Comparison of ENCODE assay signal across 7 cellular contexts in genomic region chr10:6164271-6165095, GRCh38. TPM values are rescaled to one million over a fixed set of nuclear protein-coding genes. Genes with fewer than 3 reads are reported as not detected.
A peak's percentile ranks its signal among the peaks of the same experiment; 100 is the strongest.
DNase-seq lines count a peak whose midpoint lies in the region; ATAC-seq lines count a peak whose summit lies in the region.

No MANE protein-coding gene starts in this region.

- H3K27ac ChIP-seq in right cardiac atrium (ENCODE audit: low read length) = peak overlapping the region; percentile 50

- H3K27ac Mint-ChIP-seq in activated CD4-positive, alpha-beta memory T cell treated with anti-CD3 and anti-CD28 coated beads, Interleukin-2, amount 10 ng/mL, durations not matched to agents 7 days and 5 days = peak overlapping the region; percentile 93
- peak overlapping the region; percentile 93 for H3K27ac Mint-ChIP-seq in stimulated activated naive B cell treated with anti-CD40 and anti-IgM and Interleukin-4, amounts not matched to agents 10 μg/mL and 1 μg/mL and 100 μg/mL, for 72 hours

- H3K27me3 Mint-ChIP-seq in activated CD4-positive, alpha-beta memory T cell treated with anti-CD3 and anti-CD28 coated beads, Interleukin-2, amount 10 ng/mL, durations not matched to agents 7 days and 5 days = no peaks in the 10 kb centered on the region
- H3K27me3 Mint-ChIP-seq in stimulated activated naive B cell treated with anti-CD40 and anti-IgM and Interleukin-4, amounts not matched to agents 10 μg/mL and 1 μg/mL and 100 μg/mL, for 72 hours = no peaks in the 10 kb centered on the region

- no peaks in the 10 kb centered on the region for H3K9me3 Mint-ChIP-seq in activated CD4-positive, alpha-beta memory T cell treated with anti-CD3 and anti-CD28 coated beads, Interleukin-2, amount 10 ng/mL, durations not matched to agents 7 days and 5 days
- H3K9me3 Mint-ChIP-seq in stimulated activated naive B cell treated with anti-CD40 and anti-IgM and Interleukin-4, amounts not matched to agents 10 μg/mL and 1 μg/mL and 100 μg/mL, for 72 hours = no peaks in the 10 kb centered on the region

- ATAC-seq in HG02981 (IDR thresholded peaks at IDR 0.05; ENCODE audit: unreplicated experiment) (peak; percentile 6), right cardiac atrium (no peak)
- peak in 1 of 2 donors; percentile 26 for ATAC-seq in stimulated activated naive B cell treated with anti-CD40 and anti-IgM and Interleukin-4, amounts not matched to agents 10 μg/mL and 1 μg/mL and 100 μg/mL, for 72 hours (replicated peaks)

- H3K4me1 Mint-ChIP-seq in activated CD4-positive, alpha-beta memory T cell treated with anti-CD3 and anti-CD28 coated beads, Interleukin-2, amount 10 ng/mL, durations not matched to agents 7 days and 5 days = peaks cover 55% of the 10 kb centered on the region
- peaks cover 23 to 55% of the 10 kb centered on the region in 2 donors for H3K4me1 Mint-ChIP-seq in stimulated activated naive B cell treated with anti-CD40 and anti-IgM and Interleukin-4, amounts not matched to agents 10 μg/mL and 1 μg/mL and 100 μg/mL, for 72 hours

- peaks cover 12% of the 10 kb centered on the region for H3K4me1 ChIP-seq in right cardiac atrium (ENCODE audit: control insufficient read depth, insufficient read depth, low read length)

- DNase-seq in activated CD4-positive, alpha-beta memory T cell treated with anti-CD3 and anti-CD28 coated beads, Interleukin-2, amount 10 ng/mL, durations not matched to agents 7 days and 5 days = no peak
- DNase-seq in right cardiac atrium (no peak), NCI-H1417 treated with DMSO at 0.1 percent for 48 hours (lab: John Stamatoyannopoulos, UW) (no peak), COR-L47 (lab: John Stamatoyannopoulos, UW) (no peak), glomerular visceral epithelial cell (ENCODE audit: extremely low spot score) (no peak)
- no peak for DNase-seq in stimulated activated naive B cell treated with anti-CD40 and anti-IgM and Interleukin-4, amounts not matched to agents 10 μg/mL and 1 μg/mL and 100 μg/mL, for 72 hours

- H3K36me3 Mint-ChIP-seq in activated CD4-positive, alpha-beta memory T cell treated with anti-CD3 and anti-CD28 coated beads, Interleukin-2, amount 10 ng/mL, durations not matched to agents 7 days and 5 days (ENCODE audit: low read depth) = peaks cover 16% of the 10 kb centered on the region
- peaks cover 11 to 32% of the 10 kb centered on the region in 2 donors for H3K36me3 Mint-ChIP-seq in stimulated activated naive B cell treated with anti-CD40 and anti-IgM and Interleukin-4, amounts not matched to agents 10 μg/mL and 1 μg/mL and 100 μg/mL, for 72 hours

- peak overlapping the region; percentile 55 for H3K4me3 ChIP-seq in right cardiac atrium (ENCODE audit: low read length)

- peak overlapping the region; percentile 87 for H3K4me3 Mint-ChIP-seq in activated CD4-positive, alpha-beta memory T cell treated with anti-CD3 and anti-CD28 coated beads, Interleukin-2, amount 10 ng/mL, durations not matched to agents 7 days and 5 days
- peak overlapping the region; percentile 90 to 99 for H3K4me3 Mint-ChIP-seq in stimulated activated naive B cell treated with anti-CD40 and anti-IgM and Interleukin-4, amounts not matched to agents 10 μg/mL and 1 μg/mL and 100 μg/mL, for 72 hours

- CTCF ChIA-PET in activated CD4-positive, alpha-beta memory T cell treated with anti-CD3 and anti-CD28 coated beads, Interleukin-2, amount 10 ng/mL, durations not matched to agents 7 days and 5 days (lab: Charles Lee) = interaction anchor here (0.9 to 3.3 kb wide), 10 partner anchors 8 to 242 kb away, joined by 3 to 29 read pairs (median 7); partner anchors contain the start of gene PFKFB3

- 16% methylated on average over 16 of the region's 16 CpGs for WGBS in right cardiac atrium

- H3K27me3 ChIP-seq in right cardiac atrium (ENCODE audit: control insufficient read depth, insufficient read depth) = no peaks in the 10 kb centered on the region

- H3K9me3 ChIP-seq in right cardiac atrium (ENCODE audit: control insufficient read depth, low read length) = no peaks in the 10 kb centered on the region

- intact Hi-C loops in right cardiac atrium (cut with DNase I) = loop anchor here in 1 of 4 donors (5.0 kb wide), 1 partner anchor 38 kb away; the partner anchor contains the start of gene PFKFB3

- POLR2A ChIA-PET in activated CD4-positive, alpha-beta memory T cell treated with anti-CD3 and anti-CD28 coated beads, Interleukin-2, amount 10 ng/mL, durations not matched to agents 7 days and 5 days (lab: Charles Lee) = interaction anchor here (0.8 to 3.2 kb wide), 14 partner anchors 9 to 237 kb away, joined by 3 to 20 read pairs (median 4); partner anchors contain the start of gene PFKFB3

RNA-seq across cellular contexts. Expression of gene PFKFB3, which starts 38.2 kb away (rescaled TPM):
- 10 to 100 TPM; 66.8 to 69.4 TPM for total RNA-seq in activated CD4-positive, alpha-beta memory T cell treated with anti-CD3 and anti-CD28 coated beads, Interleukin-2, amount 10 ng/mL, durations not matched to agents 7 days and 5 days
- 10 to 100 TPM; 10.5 to 15.1 (median 11.7) TPM for total RNA-seq in right cardiac atrium
- polyA plus RNA-seq in right cardiac atrium = 11.2 TPM

Comparison
In these comparisons a context has a peak if more than half of its experiments do, and no peak if none do; other contexts are left out.
1. RNA of gene PFKFB3, which starts 38.2 kb away (total RNA-seq): 66.8 to 69.4 TPM in activated CD4-positive, alpha-beta memory T cell treated with anti-CD3 and anti-CD28 coated beads, Interleukin-2, amount 10 ng/mL, durations not matched to agents 7 days and 5 days; 10.5 to 15.1 TPM in right cardiac atrium; every median in the first group is over 4 times any median in the second.